20 cellular contexts compared by ENCODE assay signal in genomic region chr14:53842938-53843337, GRCh38.
A peak's percentile ranks its signal among the peaks of the same experiment; 100 is the strongest.
DNase-seq lines count a peak whose midpoint lies in the region; ATAC-seq, FAIRE-seq and TF ChIP-seq lines count a peak whose summit lies in the region.
"Had no signal": no experiment of that assay in that cellular context is flagged by ENCODE, and none has a peak within 500 bp of the region (broad histone marks: within the 10 kb centered on the region; RNA-seq: fewer than 3 reads in every experiment).

No MANE protein-coding gene starts in this region.

- H3K36me3 ChIP-seq in bronchial epithelial cell (ENCODE audit: control insufficient read depth, insufficient read depth, low read length) (no peaks in the 10 kb centered on the region), liver (ENCODE audit: control insufficient read depth in 4 of 4, insufficient read depth in 3 of 4, low read depth in 1 of 4, low read length in 3 of 4) (peaks cover 0 to 2% (median 0%) of the 10 kb centered on the region in 4 donors)
- H3K36me3 ChIP-seq: MG63 had no signal

- peak overlapping the region; percentile 56 for H3K4me2 ChIP-seq in A549

- H3K27me3 ChIP-seq in bronchial epithelial cell (ENCODE audit: control insufficient read depth, insufficient read depth, low read length) (no peaks in the 10 kb centered on the region), liver (ENCODE audit: control insufficient read depth in 4 of 4, insufficient read depth in 4 of 4, low read length in 3 of 4) (no peaks in the 10 kb centered on the region)
- H3K27me3 ChIP-seq: MG63 had no signal

- H3K4me3 ChIP-seq in A549 (no peak overlapping the region), bronchial epithelial cell (ENCODE audit: low read depth, low read length) (no peak overlapping the region), liver (ENCODE audit: low read depth in 1 of 3, low read length in 3 of 3) (no peak overlapping the region)
- H3K4me3 ChIP-seq: MG63 had no signal

- DNase-seq in A549 (ENCODE audit: low read depth in 1 of 2, low spot score in 1 of 2) (peak; percentile 50 to 91), HTR-8/SVneo (ENCODE audit: insufficient read length, low spot score) (peak; percentile 21), bronchial epithelial cell (ENCODE audit: low read depth) (peak; percentile 88), cerebellum (ENCODE audit: low spot score) (no peak)
- DNase-seq in activated effector memory CD4-positive, alpha-beta T cell treated with Interleukin-2 at 50 U/mL for 16 hours = no peak
- DNase-seq: activated CD4-positive, CD25-positive, alpha-beta regulatory T cell treated with anti-CD3 and anti-CD28 coated beads, Interleukin-2, amount 50 U/mL, for 72 hours; activated CD8-positive, alpha-beta memory T cell treated with anti-CD3 and anti-CD28 coated beads, Interleukin-2, amount 50 U/mL, for 4 hours; activated naive CD4-positive, alpha-beta T cell treated with anti-CD3 and anti-CD28 coated beads, Interleukin-2, amount 50 U/mL, for 16 hours; CD8-positive, alpha-beta memory T cell; GDM1; MG63; naive B cell; NCI-H187 treated with DMSO at 0.1 percent for 48 hours; NCI-H510A treated with DMSO at 0.1 percent for 48 hours; stimulated activated CD4-positive, alpha-beta T cell treated with anti-CD3 and anti-CD28 coated beads, Interleukin-1b, Interleukin-23, amount 100 ng/mL, for 48 hours; T-helper 1 cell had no signal

- TF ChIP-seq CTCF in A549 (IDR thresholded peaks at IDR 0.05) (no peak), bronchial epithelial cell (IDR thresholded peaks at IDR 0.05; ENCODE audit: insufficient read depth, low read length, severe bottlenecking) (no peak), liver (IDR thresholded peaks at IDR 0.05; ENCODE audit: low read depth, low read length, missing input control) (no peak)

- 5% methylated on average over 4 of the region's 4 CpGs for WGBS in A549 (ENCODE audit: missing lambda C conversion rate)
- WGBS in liver = 51% methylated on average over 4 of the region's 4 CpGs

- no peaks in the 10 kb centered on the region for H3K9me3 ChIP-seq in A549
- H3K9me3 ChIP-seq in liver (ENCODE audit: control insufficient read depth in 4 of 4, low read length in 3 of 4) = no peaks in the 10 kb centered on the region
- H3K9me3 ChIP-seq: MG63 had no signal

- TF ChIP-seq POLR2A in A549 (IDR thresholded peaks at IDR 0.05; ENCODE audit: low read length) = no peak

- CTCF ChIA-PET in A549 (lab: Yijun Ruan, JAX) = interaction anchor here (1.0 kb wide), 1 partner anchor 8 kb away, joined by 3 read pairs; no protein-coding TSS in a partner anchor

- FAIRE-seq in A549 (lab: Jason Lieb, UNC) = peak; percentile 51
- no peak for FAIRE-seq in HTR-8/SVneo (lab: Jason Lieb, UNC)
- FAIRE-seq in bronchial epithelial cell (lab: Jason Lieb, UNC) = no peak

- no peak overlapping the region for H3K9ac ChIP-seq in liver (ENCODE audit: low read depth in 1 of 2, low read length in 2 of 2)

- peak; percentile 62 to 81; a peak in 3 of 5 replicates for TF ChIP-seq EP300 in A549 (IDR thresholded peaks at IDR 0.05)

- peak; percentile 18 to 53; a peak in 3 of 5 replicates for TF ChIP-seq RAD21 in A549 (conservative IDR thresholded peaks at IDR 0.05 in 1 of 2, IDR thresholded peaks at IDR 0.05 in 1 of 2)
- TF ChIP-seq RAD21 in liver (IDR thresholded peaks at IDR 0.05) = no peak

- POLR2A ChIA-PET in A549 (lab: Yijun Ruan, JAX) = interaction anchor here (2.2 kb wide), 1 partner anchor 111 kb away, joined by 12 read pairs; no protein-coding TSS in a partner anchor

- H3K27ac ChIP-seq in A549 = peak overlapping the region; percentile 76 to 81
- no peak overlapping the region for H3K27ac ChIP-seq in liver (ENCODE audit: low read depth in 1 of 2, low read length in 2 of 2)

- ATAC-seq in A549 (peak; percentile 83 to 95), GM19455 (IDR thresholded peaks at IDR 0.05; ENCODE audit: unreplicated experiment) (no peak), GM18870 (IDR thresholded peaks at IDR 0.05; ENCODE audit: unreplicated experiment) (no peak)
- ATAC-seq: Panc1 had no signal

- H3K4me1 ChIP-seq in A549 = peaks cover 63% of the 10 kb centered on the region
- H3K4me1 ChIP-seq in liver (ENCODE audit: control insufficient read depth in 4 of 4, insufficient read depth in 4 of 4, low read length in 3 of 4) = no peaks in the 10 kb centered on the region

TF ChIP-seq in A549, 52 proteins besides CTCF, POLR2A, EP300 and RAD21 (continues in another document):
- TF ChIP-seq ZNF302 (CRISPR knock-in tag; IDR thresholded peaks at IDR 0.05) (no peak), SMC3 (IDR thresholded peaks at IDR 0.05) (peak; percentile 42), JUN (IDR thresholded peaks at IDR 0.05) (peak; percentile 68 to 77; a peak in 3 of 5 replicates), EHMT2 (IDR thresholded peaks at IDR 0.05; ENCODE audit: low read depth) (no peak), ZSCAN20 (CRISPR knock-in tag; IDR thresholded peaks at IDR 0.05) (no peak), MAX (IDR thresholded peaks at IDR 0.05) (peak; percentile 39; the same call in 1 of the 2 replicates), FOSL2 (IDR thresholded peaks at IDR 0.05) (no peak), FOSL2 (CRISPR knock-in tag; IDR thresholded peaks at IDR 0.05) (peak; percentile 83), GATA3 (IDR thresholded peaks at IDR 0.05; ENCODE audit: borderline replicate concordance) (peak; percentile 91), JUNB (IDR thresholded peaks at IDR 0.05) (peak; percentile 76), CEBPB (IDR thresholded peaks at IDR 0.05) (peak; percentile 85 to 86)
- TF ChIP-seq, protein P1, sequence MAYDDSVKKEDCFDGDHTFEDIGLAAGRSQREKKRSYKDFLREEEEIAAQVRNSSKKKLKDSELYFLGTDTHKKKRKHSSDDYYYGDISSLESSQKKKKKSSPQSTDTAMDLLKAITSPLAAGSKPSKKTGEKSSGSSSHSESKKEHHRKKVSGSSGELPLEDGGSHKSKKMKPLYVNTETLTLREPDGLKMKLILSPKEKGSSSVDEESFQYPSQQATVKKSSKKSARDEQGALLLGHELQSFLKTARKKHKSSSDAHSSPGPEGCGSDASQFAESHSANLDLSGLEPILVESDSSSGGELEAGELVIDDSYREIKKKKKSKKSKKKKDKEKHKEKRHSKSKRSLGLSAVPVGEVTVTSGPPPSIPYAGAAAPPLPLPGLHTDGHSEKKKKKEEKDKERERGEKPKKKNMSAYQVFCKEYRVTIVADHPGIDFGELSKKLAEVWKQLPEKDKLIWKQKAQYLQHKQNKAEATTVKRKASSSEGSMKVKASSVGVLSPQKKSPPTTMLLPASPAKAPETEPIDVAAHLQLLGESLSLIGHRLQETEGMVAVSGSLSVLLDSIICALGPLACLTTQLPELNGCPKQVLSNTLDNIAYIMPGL (CRISPR knock-in tag; IDR thresholded peaks at IDR 0.05; ENCODE audit: borderline replicate concordance) = no peak
- TF ChIP-seq, protein P2, sequence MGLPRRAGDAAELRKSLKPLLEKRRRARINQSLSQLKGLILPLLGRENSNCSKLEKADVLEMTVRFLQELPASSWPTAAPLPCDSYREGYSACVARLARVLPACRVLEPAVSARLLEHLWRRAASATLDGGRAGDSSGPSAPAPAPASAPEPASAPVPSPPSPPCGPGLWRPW (IDR thresholded peaks at IDR 0.05) = peak; percentile 84; the same call in 1 of the 2 replicates

TF ChIP-seq in liver, 16 proteins besides CTCF, POLR2A, EP300 and RAD21 (continues in another document):
- TF ChIP-seq RXRA (IDR thresholded peaks at IDR 0.05) = peak in 1 of 2 donors; percentile 26
- no peak for TF ChIP-seq EGR1 (IDR thresholded peaks at IDR 0.05; ENCODE audit: low read depth in 2 of 2)
- no peak for TF ChIP-seq FOXA2 (IDR thresholded peaks at IDR 0.05)
- TF ChIP-seq HNF4A (conservative IDR thresholded peaks at IDR 0.05) = no peak
- TF ChIP-seq ATF3 (IDR thresholded peaks at IDR 0.05) = no peak
- TF ChIP-seq HNF4G (IDR thresholded peaks at IDR 0.05) = no peak
- no peak for TF ChIP-seq REST (IDR thresholded peaks at IDR 0.05)
- TF ChIP-seq GABPA (IDR thresholded peaks at IDR 0.05 in 1 of 2, conservative IDR thresholded peaks at IDR 0.05 in 1 of 2) = no peak
- TF ChIP-seq JUND (IDR thresholded peaks at IDR 0.05) = no peak
- TF ChIP-seq NR2F2 (IDR thresholded peaks at IDR 0.05) = peak; percentile 61
- no peak for TF ChIP-seq FOXA1 (IDR thresholded peaks at IDR 0.05)
- TF ChIP-seq SP1 (IDR thresholded peaks at IDR 0.05) = no peak
- no peak for TF ChIP-seq MAX (IDR thresholded peaks at IDR 0.05)
- TF ChIP-seq TAF1 (conservative IDR thresholded peaks at IDR 0.05) = no peak
- TF ChIP-seq YY1 (IDR thresholded peaks at IDR 0.05) = no peak

Comparison
In these comparisons a context has a peak if more than half of its experiments do, and no peak if none do; other contexts are left out.
1. ATAC-seq: peak in A549 (2 of 2); none in GM19455 (single experiment) and GM18870 (single experiment).
2. DNase-seq: peak in A549 (2 of 2), HTR-8/SVneo (single experiment) and bronchial epithelial cell (single experiment); none in cerebellum (single experiment) and activated effector memory CD4-positive, alpha-beta T cell treated with Interleukin-2 at 50 U/mL for 16 hours (single experiment).
3. H3K27ac ChIP-seq: peak in A549 (2 of 2); none in liver (0 of 2).